33 cellular contexts compared by ENCODE assay signal in the genomic region with DNA sequence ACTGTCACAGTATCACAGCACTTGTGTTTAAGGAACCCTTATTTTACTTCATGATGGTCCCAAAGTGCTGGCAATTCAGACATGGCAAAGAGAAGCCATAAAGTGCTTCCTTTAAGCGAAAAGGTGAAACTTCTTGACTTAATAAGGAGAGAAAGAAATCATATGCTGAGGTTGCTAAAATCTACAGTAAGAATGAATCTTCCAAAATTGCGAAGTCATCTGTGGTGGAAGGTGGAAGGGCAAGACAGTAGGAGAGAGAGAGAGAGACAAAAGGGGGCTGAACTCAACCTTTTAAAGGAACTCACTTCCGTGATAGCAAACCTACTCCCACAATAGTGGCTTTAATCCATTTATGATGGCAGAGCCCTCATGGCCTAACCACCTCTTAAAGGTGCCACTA. TPM values are rescaled to one million over a fixed set of nuclear protein-coding genes. Genes with fewer than 3 reads are reported as not detected.
"Had no signal": no experiment of that assay in that cellular context is flagged by ENCODE, and none has a peak within 500 bp of the region (broad histone marks: within the 10 kb centered on the region; RNA-seq: fewer than 3 reads in every experiment).

No MANE protein-coding gene starts in this region.

- H3K36me3 ChIP-seq: ascending aorta, breast epithelium, cardiac muscle cell, colonic mucosa, esophagus squamous epithelium, heart right ventricle, WERI-Rb-1 had no signal

- ATAC-seq: activated CD4-positive, CD25-positive, alpha-beta regulatory T cell treated with anti-CD3 and anti-CD28 coated beads, Interleukin-2, amount 50 U/mL, for 24 hours; activated CD8-positive, alpha-beta T cell treated with anti-CD3 and anti-CD28 coated beads for 36 hours; activated T-cell treated with anti-CD3 and anti-CD28 coated beads, Interleukin-2, amount 50 U/mL, for 4 hours; activated T-helper 17 cell treated with anti-CD3 and anti-CD28 coated beads, Interleukin-2, amount 50 U/mL, for 72 hours; heart right ventricle; T-helper 17 cell had no signal

- DNase-seq: activated B cell treated with CpG ODN at 0.5 μM for 24 hours; activated CD4-positive, alpha-beta T cell treated with anti-CD3 and anti-CD28 coated beads for 48 hours; activated CD4-positive, alpha-beta T cell treated with anti-CD3 and anti-CD28 coated beads, Interleukin-2, amount 50 U/mL, for 1 hour; activated CD4-positive, alpha-beta T cell treated with anti-CD3 and anti-CD28 coated beads, Interleukin-2, amount 50 U/mL, for 48 hours; activated CD8-positive, alpha-beta memory T cell treated with anti-CD3 and anti-CD28 coated beads for 24 hours; activated CD8-positive, alpha-beta T cell treated with anti-CD3 and anti-CD28 coated beads for 36 hours; activated effector memory CD4-positive, alpha-beta T cell treated with Interleukin-2 at 50 U/mL for 16 hours; activated gamma-delta T cell treated with Interleukin-2 at 50 U/mL for 16 hours; activated naive CD4-positive, alpha-beta T cell treated with anti-CD3 and anti-CD28 coated beads, Interleukin-2, amount 50 U/mL, for 16 hours; activated naive CD4-positive, alpha-beta T cell treated with Interleukin-2 at 50 U/mL for 16 hours; activated T-cell treated with anti-CD3 and anti-CD28 coated beads, Interleukin-2, amount 50 U/mL, for 4 hours; amniotic stem cell; central memory CD4-positive, alpha-beta T cell; cerebellar nuclear complex; colonic mucosa; effector CD8-positive, alpha-beta T cell; esophagus squamous epithelium; heart right ventricle; T-helper 1 cell; T-helper 17 cell; T1000; WERI-Rb-1 had no signal

- H3K4me1 ChIP-seq: ascending aorta, breast epithelium, colonic mucosa, esophagus squamous epithelium, heart right ventricle had no signal

- H3K27me3 ChIP-seq: ascending aorta, breast epithelium, cardiac muscle cell, colonic mucosa, esophagus squamous epithelium had no signal

- H3K4me3 ChIP-seq: ascending aorta, breast epithelium, cardiac muscle cell, colonic mucosa, esophagus squamous epithelium, heart right ventricle had no signal

- FAIRE-seq: endometrium, endothelial cell of umbilical vein, frontal cortex had no signal

- H3K9me3 ChIP-seq: colonic mucosa, esophagus squamous epithelium had no signal

- H3K27ac ChIP-seq: ascending aorta, breast epithelium, cardiac muscle cell, colonic mucosa, epithelial cell of prostate, esophagus squamous epithelium, heart right ventricle, WERI-Rb-1 had no signal

RNA-seq across cellular contexts. Expression of a gene that starts 19.3 kb away (rescaled TPM):
- total RNA-seq: activated B cell treated with CpG ODN at 0.5 μM for 24 hours; activated CD8-positive, alpha-beta T cell treated with anti-CD3 and anti-CD28 coated beads for 36 hours; activated T-cell treated with anti-CD3 and anti-CD28 coated beads, Interleukin-2, amount 50 U/mL, for 4 hours; activated T-helper 17 cell treated with anti-CD3 and anti-CD28 coated beads, Interleukin-2, amount 50 U/mL, for 72 hours; ascending aorta; cardiac muscle cell; colonic mucosa; dermis microvascular lymphatic vessel endothelial cell; endothelial cell of umbilical vein; esophagus squamous epithelium; frontal cortex; heart right ventricle; T-helper 17 cell had no signal
- polyA plus RNA-seq: cardiac muscle cell, endothelial cell of umbilical vein, esophagus, heart right ventricle had no signal

RNA-seq across cellular contexts. Expression of a gene that starts 49.3 kb away (rescaled TPM):
- total RNA-seq: activated B cell treated with CpG ODN at 0.5 μM for 24 hours; activated CD8-positive, alpha-beta T cell treated with anti-CD3 and anti-CD28 coated beads for 36 hours; activated T-cell treated with anti-CD3 and anti-CD28 coated beads, Interleukin-2, amount 50 U/mL, for 4 hours; activated T-helper 17 cell treated with anti-CD3 and anti-CD28 coated beads, Interleukin-2, amount 50 U/mL, for 72 hours; ascending aorta; breast epithelium; cardiac muscle cell; colonic mucosa; dermis microvascular lymphatic vessel endothelial cell; endothelial cell of umbilical vein; esophagus squamous epithelium; heart right ventricle; T-helper 17 cell had no signal
- polyA plus RNA-seq: cardiac muscle cell, endothelial cell of umbilical vein, esophagus, heart right ventricle had no signal

RNA-seq across cellular contexts. Expression of a gene that starts 52.8 kb away (rescaled TPM):
- total RNA-seq: activated B cell treated with CpG ODN at 0.5 μM for 24 hours; activated CD8-positive, alpha-beta T cell treated with anti-CD3 and anti-CD28 coated beads for 36 hours; activated T-cell treated with anti-CD3 and anti-CD28 coated beads, Interleukin-2, amount 50 U/mL, for 4 hours; activated T-helper 17 cell treated with anti-CD3 and anti-CD28 coated beads, Interleukin-2, amount 50 U/mL, for 72 hours; ascending aorta; breast epithelium; cardiac muscle cell; colonic mucosa; dermis microvascular lymphatic vessel endothelial cell; endothelial cell of umbilical vein; esophagus squamous epithelium; frontal cortex; heart right ventricle; T-helper 17 cell had no signal
- polyA plus RNA-seq: cardiac muscle cell, endothelial cell of umbilical vein, esophagus, heart right ventricle had no signal
